In the genomic region with DNA sequence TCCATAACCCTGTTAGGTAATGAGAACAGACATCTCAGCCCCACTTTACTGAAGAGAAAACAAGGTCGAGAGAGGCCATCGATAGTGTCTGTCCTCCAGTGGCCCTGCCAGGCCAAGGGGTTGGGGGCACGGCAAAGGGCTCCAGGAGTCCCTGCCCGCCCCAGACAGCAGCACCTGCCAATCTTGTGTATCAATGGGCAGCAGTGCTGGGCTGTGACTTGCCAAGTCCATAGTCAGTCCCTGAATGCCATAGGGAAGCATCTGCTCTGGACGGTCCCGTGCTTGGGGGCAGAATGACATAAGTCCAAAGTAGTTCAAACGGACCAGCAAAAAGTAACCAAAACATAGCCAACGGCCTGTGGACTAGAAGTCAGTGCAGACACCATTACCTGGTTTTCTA, we compare ENCODE assay signal across 14 cellular contexts.
"Had no signal": no experiment of that assay in that cellular context is flagged by ENCODE, and none has a peak within 500 bp of the region (broad histone marks: within the 10 kb centered on the region; RNA-seq: fewer than 3 reads in every experiment).

No MANE protein-coding gene starts in this region.

- H3K27ac Mint-ChIP-seq: activated CD4-positive, alpha-beta memory T cell treated with anti-CD3 and anti-CD28 coated beads, Interleukin-2, amount 10 ng/mL, durations not matched to agents 7 days and 5 days; activated naive CD8-positive, alpha-beta T cell treated with anti-CD3 and anti-CD28 coated beads, Interleukin-2, amount 50 U/mL, for 24 hours had no signal

- H3K9me3 ChIP-seq: lower lobe of right lung, transverse colon had no signal

- H3K9me3 Mint-ChIP-seq: activated CD4-positive, alpha-beta memory T cell treated with anti-CD3 and anti-CD28 coated beads, Interleukin-2, amount 10 ng/mL, durations not matched to agents 7 days and 5 days; activated naive CD8-positive, alpha-beta T cell treated with anti-CD3 and anti-CD28 coated beads, Interleukin-2, amount 50 U/mL, for 24 hours; naive thymus-derived CD8-positive, alpha-beta T cell had no signal

- H3K27ac ChIP-seq: coronary artery, epithelial cell of prostate, lower lobe of right lung had no signal

- ATAC-seq: activated naive CD8-positive, alpha-beta T cell treated with anti-CD3 and anti-CD28 coated beads, Interleukin-2, amount 50 U/mL, for 24 hours; lower lobe of right lung; naive thymus-derived CD8-positive, alpha-beta T cell had no signal

- H3K4me3 ChIP-seq: coronary artery, lower lobe of right lung, transverse colon had no signal

- DNase-seq: activated CD4-positive, alpha-beta memory T cell treated with anti-CD3 and anti-CD28 coated beads, Interleukin-2, amount 10 ng/mL, durations not matched to agents 7 days and 5 days; activated naive CD4-positive, alpha-beta T cell treated with Interleukin-2 at 50 U/mL for 16 hours; activated naive CD8-positive, alpha-beta T cell treated with anti-CD3 and anti-CD28 coated beads, Interleukin-2, amount 50 U/mL, for 24 hours; central memory CD4-positive, alpha-beta T cell; effector CD8-positive, alpha-beta T cell; hippocampal formation; lower lobe of right lung; naive thymus-derived CD8-positive, alpha-beta T cell; nucleus accumbens; stimulated activated CD4-positive, alpha-beta T cell treated with anti-CD3 and anti-CD28 coated beads, Interleukin-4, amount 100 ng/mL, for 4 hours; T-helper 9 cell; transverse colon had no signal

- H3K4me3 Mint-ChIP-seq: activated CD4-positive, alpha-beta memory T cell treated with anti-CD3 and anti-CD28 coated beads, Interleukin-2, amount 10 ng/mL, durations not matched to agents 7 days and 5 days; activated naive CD8-positive, alpha-beta T cell treated with anti-CD3 and anti-CD28 coated beads, Interleukin-2, amount 50 U/mL, for 24 hours; naive thymus-derived CD8-positive, alpha-beta T cell had no signal

- H3K4me1 Mint-ChIP-seq: naive thymus-derived CD8-positive, alpha-beta T cell had no signal

- H3K36me3 Mint-ChIP-seq: naive thymus-derived CD8-positive, alpha-beta T cell had no signal

- H3K27me3 ChIP-seq: transverse colon had no signal

- H3K36me3 ChIP-seq: lower lobe of right lung, transverse colon had no signal
